1 cellular context compared by ENCODE assay signal in genomic region chr17:50139950-50140885, GRCh38.
TF ChIP-seq lines count a peak whose summit lies in the region.

No MANE protein-coding gene starts in this region.

TF ChIP-seq in HEK293, 187 proteins besides CTCF, POLR2A, EP300 and RAD21 (continued from another document):
- TF ChIP-seq ZNF280D (tag by site-specific recombination; IDR thresholded peaks at IDR 0.05) (no peak), ZNF394 (tag by site-specific recombination; IDR thresholded peaks at IDR 0.05; ENCODE audit: borderline replicate concordance) (peak; percentile 21; the same call in 1 of the 2 replicates), ZNF175 (tag by site-specific recombination; IDR thresholded peaks at IDR 0.05) (no peak), ZNF223 (tag by site-specific recombination; IDR thresholded peaks at IDR 0.05) (no peak), ZBTB49 (tag by site-specific recombination; IDR thresholded peaks at IDR 0.05; ENCODE audit: low read depth) (no peak), ZNF274 (IDR thresholded peaks at IDR 0.05; ENCODE audit: low read length) (no peak), ZNF274 (tag by site-specific recombination; IDR thresholded peaks at IDR 0.05; ENCODE audit: borderline replicate concordance) (no peak), KLF16 (tag by site-specific recombination; IDR thresholded peaks at IDR 0.05) (peak; percentile 63), ZNF202 (tag by site-specific recombination; IDR thresholded peaks at IDR 0.05; ENCODE audit: borderline replicate concordance) (no peak), ZNF37A (tag by site-specific recombination; IDR thresholded peaks at IDR 0.05) (no peak), ZNF324 (tag by site-specific recombination; IDR thresholded peaks at IDR 0.05) (0 out of 2 replicates have a peak, but pooled peaks have one; percentile 51), ZNF776 (tag by site-specific recombination; IDR thresholded peaks at IDR 0.05; ENCODE audit: borderline replicate concordance) (no peak), PBX3 (CRISPR knock-in tag; IDR thresholded peaks at IDR 0.05) (no peak), ZNF423 (tag by site-specific recombination; IDR thresholded peaks at IDR 0.05) (0 out of 2 replicates have a peak, but pooled peaks have one; percentile 15), ZIC2 (tag by site-specific recombination; IDR thresholded peaks at IDR 0.05) (peak; percentile 95), GLI4 (tag by site-specific recombination; IDR thresholded peaks at IDR 0.05) (no peak), ZFP41 (tag by site-specific recombination; IDR thresholded peaks at IDR 0.05; ENCODE audit: borderline replicate concordance) (no peak), ZNF341 (tag by site-specific recombination; IDR thresholded peaks at IDR 0.05; ENCODE audit: low read depth) (peak; percentile 68), WT1 (tag by site-specific recombination; IDR thresholded peaks at IDR 0.05) (peak; percentile 92), ZNF18 (tag by site-specific recombination; IDR thresholded peaks at IDR 0.05) (no peak), OVOL3 (tag by site-specific recombination; IDR thresholded peaks at IDR 0.05) (no peak), ZBTB10 (tag by site-specific recombination; IDR thresholded peaks at IDR 0.05) (no peak), ZNF140 (tag by site-specific recombination; IDR thresholded peaks at IDR 0.05) (peak; percentile 98), SCRT1 (tag by site-specific recombination; IDR thresholded peaks at IDR 0.05; ENCODE audit: borderline replicate concordance) (no peak), ZNF169 (tag by site-specific recombination; IDR thresholded peaks at IDR 0.05) (no peak), ZNF777 (tag by site-specific recombination; IDR thresholded peaks at IDR 0.05; ENCODE audit: borderline replicate concordance) (no peak)
